ENCODE assay signal across 11 cellular contexts in genomic region chr22:22410121-22410520, GRCh38.
DNase-seq lines count a peak whose midpoint lies in the region; ATAC-seq and TF ChIP-seq lines count a peak whose summit lies in the region.
"Had no signal": no experiment of that assay in that cellular context is flagged by ENCODE, and none has a peak within 500 bp of the region (broad histone marks: within the 10 kb centered on the region; RNA-seq: fewer than 3 reads in every experiment).

No MANE protein-coding gene starts in this region.

- no peaks in the 10 kb centered on the region for H3K9me2 ChIP-seq in MM.1S (replicated peaks; ENCODE audit: insufficient read depth, low read length)

- no peak overlapping the region for H3K4me3 ChIP-seq in MM.1S (ENCODE audit: low read length)
- H3K4me3 ChIP-seq in naive thymus-derived CD4-positive, alpha-beta T cell (ENCODE audit: low read length): no peak overlapping the region

- H3K36me3 ChIP-seq in MM.1S (replicated peaks; ENCODE audit: insufficient read depth, low read length): no peaks in the 10 kb centered on the region
- no peaks in the 10 kb centered on the region for H3K36me3 ChIP-seq in naive thymus-derived CD4-positive, alpha-beta T cell (ENCODE audit: control insufficient read depth in 2 of 3, insufficient read depth in 3 of 3, low read length in 3 of 3)

- no peaks in the 10 kb centered on the region for H3K36me3 Mint-ChIP-seq in activated CD8-positive, alpha-beta T cell treated with anti-CD3 and anti-CD28 coated beads for 36 hours (ENCODE audit: low read depth)
- no peaks in the 10 kb centered on the region for H3K36me3 Mint-ChIP-seq in naive thymus-derived CD4-positive, alpha-beta T cell

- no peaks in the 10 kb centered on the region for H3K9me3 ChIP-seq in MM.1S (replicated peaks; ENCODE audit: insufficient read depth, low read length)
- H3K9me3 ChIP-seq in naive thymus-derived CD4-positive, alpha-beta T cell (ENCODE audit: control insufficient read depth in 2 of 3, low read length in 3 of 3): no peaks in the 10 kb centered on the region

- peaks cover 37% of the 10 kb centered on the region for H3K27me3 Mint-ChIP-seq in activated CD8-positive, alpha-beta T cell treated with anti-CD3 and anti-CD28 coated beads for 36 hours
- peaks cover 49 to 63% (median 55%) of the 10 kb centered on the region in 5 donors for H3K27me3 Mint-ChIP-seq in naive thymus-derived CD4-positive, alpha-beta T cell

- H3K9me3 Mint-ChIP-seq in activated CD8-positive, alpha-beta T cell treated with anti-CD3 and anti-CD28 coated beads for 36 hours: no peaks in the 10 kb centered on the region
- peaks cover 0 to 3% (median 0%) of the 10 kb centered on the region in 11 donors for H3K9me3 Mint-ChIP-seq in naive thymus-derived CD4-positive, alpha-beta T cell
- H3K9me3 Mint-ChIP-seq: T-helper 2 cell treated with Interferon-gamma antibody and Interleukin-4, amounts not matched to agents 5 μg/mL and 100 μg/mL, for 36 hours had no signal

- no peak overlapping the region; the same call in 1 of the 2 replicates for H2AFZ ChIP-seq in MM.1S (ENCODE audit: low read length)

- H3F3A ChIP-seq in MM.1S (ENCODE audit: insufficient read depth, low read length): no peaks in the 10 kb centered on the region

- peak; percentile 85 for DNase-seq in GDM1 (lab: John Stamatoyannopoulos, UW)
- DNase-seq in MM.1S: peak; percentile 18
- DNase-seq in activated CD8-positive, alpha-beta T cell treated with anti-CD3 and anti-CD28 coated beads for 36 hours: peak; percentile 5
- DNase-seq in naive thymus-derived CD4-positive, alpha-beta T cell: no peak
- no peak for DNase-seq in HuH-7.5 (ENCODE audit: low spot score)
- DNase-seq in NCI-H345 treated with DMSO at 0.1 percent for 48 hours (lab: John Stamatoyannopoulos, UW; ENCODE audit: unreplicated experiment): no peak
- DNase-seq: H7, nephron progenitor cell had no signal

- POLR2A ChIA-PET in activated CD8-positive, alpha-beta T cell treated with anti-CD3 and anti-CD28 coated beads for 36 hours (lab: Charles Lee): no interaction called here
- POLR2A ChIA-PET in naive thymus-derived CD4-positive, alpha-beta T cell (lab: Charles Lee): no interaction called here

- intact Hi-C loops in activated CD8-positive, alpha-beta T cell treated with anti-CD3 and anti-CD28 coated beads for 36 hours (cut with micrococcal nuclease): no loop called here
- intact Hi-C loops in naive thymus-derived CD4-positive, alpha-beta T cell (cut with micrococcal nuclease): no loop called here

- no peak overlapping the region for H3K4me2 ChIP-seq in MM.1S (ENCODE audit: low read depth, low read length)

- no peak overlapping the region for H3K9ac ChIP-seq in MM.1S (ENCODE audit: low read length)

- H3K27ac Mint-ChIP-seq in activated CD8-positive, alpha-beta T cell treated with anti-CD3 and anti-CD28 coated beads for 36 hours: no peak overlapping the region
- H3K27ac Mint-ChIP-seq in naive thymus-derived CD4-positive, alpha-beta T cell: peak overlapping the region in 1 of 9 donors; percentile 12
- H3K27ac Mint-ChIP-seq: nephron progenitor cell; T-helper 2 cell treated with Interferon-gamma antibody and Interleukin-4, amounts not matched to agents 5 μg/mL and 100 μg/mL, for 36 hours had no signal

- ATAC-seq in activated CD8-positive, alpha-beta T cell treated with anti-CD3 and anti-CD28 coated beads for 36 hours: no peak
- ATAC-seq in naive thymus-derived CD4-positive, alpha-beta T cell: peak; percentile 77
- ATAC-seq in HG03439 (IDR thresholded peaks at IDR 0.05; ENCODE audit: unreplicated experiment): no peak
- ATAC-seq in HG02981 (IDR thresholded peaks at IDR 0.05; ENCODE audit: unreplicated experiment): no peak

- CTCF ChIA-PET in activated CD8-positive, alpha-beta T cell treated with anti-CD3 and anti-CD28 coated beads for 36 hours (lab: Charles Lee): interaction anchor here (1.2 to 1.6 kb wide), 2 partner anchors 13 to 21 kb away, joined by 3 to 4 read pairs; no protein-coding TSS in a partner anchor
- CTCF ChIA-PET in naive thymus-derived CD4-positive, alpha-beta T cell (lab: Charles Lee): no interaction called here

- H3K27ac ChIP-seq in MM.1S (ENCODE audit: low read length): no peak overlapping the region
- H3K27ac ChIP-seq in naive thymus-derived CD4-positive, alpha-beta T cell (ENCODE audit: low read depth, low read length): no peak overlapping the region

- peaks cover 8% of the 10 kb centered on the region; the same call in 1 of the 2 replicates for H3K4me1 ChIP-seq in MM.1S (ENCODE audit: low read length)
- no peaks in the 10 kb centered on the region for H3K4me1 ChIP-seq in naive thymus-derived CD4-positive, alpha-beta T cell (ENCODE audit: control insufficient read depth in 2 of 2, insufficient read depth in 2 of 2, low read length in 2 of 2)

- H3K27me3 ChIP-seq in MM.1S (replicated peaks; ENCODE audit: insufficient read depth, low read length): no peaks in the 10 kb centered on the region
- H3K27me3 ChIP-seq in naive thymus-derived CD4-positive, alpha-beta T cell (ENCODE audit: control insufficient read depth in 2 of 2, insufficient read depth in 2 of 2, low read length in 2 of 2): no peaks in the 10 kb centered on the region

- TF ChIP-seq CTCF in MM.1S (IDR thresholded peaks at IDR 0.05; ENCODE audit: low read length): no peak
- TF ChIP-seq CTCF in activated CD8-positive, alpha-beta T cell treated with anti-CD3 and anti-CD28 coated beads for 36 hours (IDR thresholded peaks at IDR 0.05): no peak

- no peaks in the 10 kb centered on the region for H3K4me1 Mint-ChIP-seq in activated CD8-positive, alpha-beta T cell treated with anti-CD3 and anti-CD28 coated beads for 36 hours (ENCODE audit: low read depth)
- H3K4me1 Mint-ChIP-seq in naive thymus-derived CD4-positive, alpha-beta T cell: peaks cover 0 to 3% (median 0%) of the 10 kb centered on the region in 7 donors
- H3K4me1 Mint-ChIP-seq: nephron progenitor cell had no signal

- H4K20me1 ChIP-seq in MM.1S (ENCODE audit: insufficient read depth, low read length): no peaks in the 10 kb centered on the region

- no peak overlapping the region for H3K4me3 Mint-ChIP-seq in activated CD8-positive, alpha-beta T cell treated with anti-CD3 and anti-CD28 coated beads for 36 hours
- H3K4me3 Mint-ChIP-seq in naive thymus-derived CD4-positive, alpha-beta T cell: no peak overlapping the region
- H3K4me3 Mint-ChIP-seq: nephron progenitor cell; T-helper 2 cell treated with Interferon-gamma antibody and Interleukin-4, amounts not matched to agents 5 μg/mL and 100 μg/mL, for 36 hours had no signal

- no peaks in the 10 kb centered on the region for H3K79me2 ChIP-seq in MM.1S (ENCODE audit: low read length)

Comparison
In these comparisons a context has a peak if more than half of its experiments do, and no peak if none do; other contexts are left out.
1. DNase-seq: peak in GDM1 (single experiment), MM.1S (single experiment) and activated CD8-positive, alpha-beta T cell treated with anti-CD3 and anti-CD28 coated beads for 36 hours (single experiment); none in naive thymus-derived CD4-positive, alpha-beta T cell (0 of 9), HuH-7.5 (single experiment) and NCI-H345 treated with DMSO at 0.1 percent for 48 hours (single experiment).